ENCODE assay signal across 8 cellular contexts in genomic region chr6:108565091-108565766, GRCh38. TPM values are rescaled to one million over a fixed set of nuclear protein-coding genes. Genes with fewer than 3 reads are reported as not detected.
DNase-seq lines count a peak whose midpoint lies in the region; ATAC-seq and TF ChIP-seq lines count a peak whose summit lies in the region.

No MANE protein-coding gene starts in this region.

- H3K4me3 ChIP-seq in CD4-positive, alpha-beta memory T cell (ENCODE audit: low read length in 2 of 2), result no peak overlapping the region
- peak overlapping the region; percentile 86 to 97 for H3K4me3 ChIP-seq in tibial artery
- no peak overlapping the region for H3K4me3 ChIP-seq in WERI-Rb-1 (ENCODE audit: low read depth, low read length)

- H3K27ac ChIP-seq in CD4-positive, alpha-beta memory T cell (ENCODE audit: low read depth, low read length), result peak overlapping the region; percentile 35
- H3K27ac ChIP-seq in tibial artery (peak overlapping the region; percentile 97 to 99), WERI-Rb-1 (no peak overlapping the region)

- CTCF ChIA-PET in CD4-positive, alpha-beta memory T cell (lab: Charles Lee; ENCODE audit: partially characterized antibody), result interaction anchor here (1.7 to 2.1 kb wide), 2 partner anchors 507 to 508 kb away, joined by 4 to 8 read pairs; no protein-coding TSS in a partner anchor

- peak overlapping the region; percentile 79 to 90 (median 82) for H3K27ac Mint-ChIP-seq in CD4-positive, alpha-beta memory T cell
- H3K27ac Mint-ChIP-seq in T-helper 2 cell treated with Interferon-gamma antibody and Interleukin-4, amounts not matched to agents 5 μg/mL and 100 μg/mL, for 36 hours, result peak overlapping the region; percentile 43

- peaks cover 63% of the 10 kb centered on the region for H3K4me1 ChIP-seq in CD4-positive, alpha-beta memory T cell (ENCODE audit: insufficient read depth, low read length)
- peaks cover 0 to 69% (median 42%) of the 10 kb centered on the region in 4 donors for H3K4me1 ChIP-seq in tibial artery

- H3K27me3 Mint-ChIP-seq in CD4-positive, alpha-beta memory T cell, result no peaks in the 10 kb centered on the region
- peaks cover 28% of the 10 kb centered on the region for H3K27me3 Mint-ChIP-seq in T-helper 2 cell treated with Interferon-gamma antibody and Interleukin-4, amounts not matched to agents 5 μg/mL and 100 μg/mL, for 36 hours (ENCODE audit: low read depth)

- H3K27me3 ChIP-seq in CD4-positive, alpha-beta memory T cell (ENCODE audit: insufficient read depth, low read length), result no peaks in the 10 kb centered on the region
- H3K27me3 ChIP-seq in tibial artery (no peaks in the 10 kb centered on the region), WERI-Rb-1 (ENCODE audit: insufficient read depth, low read depth, severe bottlenecking) (peaks cover 10% of the 10 kb centered on the region)

- no peaks in the 10 kb centered on the region for H3K9me3 ChIP-seq in CD4-positive, alpha-beta memory T cell (ENCODE audit: control insufficient read depth in 1 of 2, low read length in 2 of 2)
- H3K9me3 ChIP-seq in tibial artery (no peaks in the 10 kb centered on the region), WERI-Rb-1 (ENCODE audit: severe bottlenecking) (no peaks in the 10 kb centered on the region)

- POLR2A ChIA-PET in CD4-positive, alpha-beta memory T cell (lab: Charles Lee; ENCODE audit: partially characterized antibody), result interaction anchor here (0.8 to 3.3 kb wide), 4 partner anchors 10 to 530 kb away, joined by 3 to 17 read pairs (median 4); partner anchors contain the start of genes CEP57L1 and SESN1

- peaks cover 14% of the 10 kb centered on the region for H3K36me3 ChIP-seq in CD4-positive, alpha-beta memory T cell (ENCODE audit: insufficient read depth, low read length)
- H3K36me3 ChIP-seq in tibial artery, result peaks cover 27 to 49% (median 40%) of the 10 kb centered on the region in 3 donors
- peaks cover 10% of the 10 kb centered on the region for H3K36me3 ChIP-seq in WERI-Rb-1

- H3K4me3 Mint-ChIP-seq in CD4-positive, alpha-beta memory T cell, result peak overlapping the region; percentile 34 to 81 (median 66)
- H3K4me3 Mint-ChIP-seq in T-helper 2 cell treated with Interferon-gamma antibody and Interleukin-4, amounts not matched to agents 5 μg/mL and 100 μg/mL, for 36 hours, result peak overlapping the region; percentile 70

- ATAC-seq in GM19395 (IDR thresholded peaks at IDR 0.05; ENCODE audit: unreplicated experiment) (peak; percentile 84), HG03378 (IDR thresholded peaks at IDR 0.05; ENCODE audit: unreplicated experiment) (peak; percentile 87)

- DNase-seq in CD4-positive, alpha-beta memory T cell, result peak; percentile 48 to 73 (median 67)
- DNase-seq in T-helper 2 cell treated with Interferon-gamma antibody and Interleukin-4, amounts not matched to agents 5 μg/mL and 100 μg/mL, for 36 hours (ENCODE audit: low spot score), result peak; percentile 12
- peak; percentile 59 for DNase-seq in germinal center (ENCODE audit: low spot score)
- DNase-seq in tibial artery, result no peak
- DNase-seq in WERI-Rb-1, result no peak
- no peak for DNase-seq in NCI-H774 (lab: John Stamatoyannopoulos, UW)

- peaks cover 56 to 74% (median 65%) of the 10 kb centered on the region in 4 donors for H3K4me1 Mint-ChIP-seq in CD4-positive, alpha-beta memory T cell
- H3K4me1 Mint-ChIP-seq in T-helper 2 cell treated with Interferon-gamma antibody and Interleukin-4, amounts not matched to agents 5 μg/mL and 100 μg/mL, for 36 hours (ENCODE audit: low read depth), result peaks cover 43% of the 10 kb centered on the region

- intact Hi-C loops in CD4-positive, alpha-beta memory T cell (cut with micrococcal nuclease), result loop anchor here (1.0 to 2.0 kb wide), 2 partner anchors 16 to 27 kb away; no protein-coding TSS in a partner anchor
- intact Hi-C loops in tibial artery (cut with DNase I; ENCODE audit: low total_unique reads), result loop anchor here (10.0 kb wide), 1 partner anchor 130 kb away; no protein-coding TSS in a partner anchor

- TF ChIP-seq CTCF in tibial artery (IDR thresholded peaks at IDR 0.05) (no peak), WERI-Rb-1 (IDR thresholded peaks at IDR 0.05; ENCODE audit: low read depth, low read length) (no peak)

- no peaks in the 10 kb centered on the region for H3K9me3 Mint-ChIP-seq in CD4-positive, alpha-beta memory T cell
- H3K9me3 Mint-ChIP-seq in T-helper 2 cell treated with Interferon-gamma antibody and Interleukin-4, amounts not matched to agents 5 μg/mL and 100 μg/mL, for 36 hours, result no peaks in the 10 kb centered on the region

- H3K36me3 Mint-ChIP-seq in CD4-positive, alpha-beta memory T cell, result peaks cover 25 to 29% of the 10 kb centered on the region in 2 donors
- H3K36me3 Mint-ChIP-seq in T-helper 2 cell treated with Interferon-gamma antibody and Interleukin-4, amounts not matched to agents 5 μg/mL and 100 μg/mL, for 36 hours (ENCODE audit: low read depth), result peaks cover 32% of the 10 kb centered on the region

RNA-seq across cellular contexts. Expression of gene FOXO3, which starts 4.5 kb away (rescaled TPM):
- 10 to 100 TPM; 26.4 to 27.0 TPM for total RNA-seq in CD4-positive, alpha-beta memory T cell
- polyA plus RNA-seq in CD4-positive, alpha-beta memory T cell, result 10 to 100 TPM; 18.3 to 23.7 TPM

Comparison
In these comparisons a context has a peak if more than half of its experiments do, and no peak if none do; other contexts are left out.
1. DNase-seq: peak in CD4-positive, alpha-beta memory T cell (5 of 5), T-helper 2 cell treated with Interferon-gamma antibody and Interleukin-4, amounts not matched to agents 5 μg/mL and 100 μg/mL, for 36 hours (single experiment) and germinal center (single experiment); none in tibial artery (0 of 2), WERI-Rb-1 (single experiment) and NCI-H774 (single experiment).
2. H3K4me3 ChIP-seq: peak in tibial artery (2 of 2); none in CD4-positive, alpha-beta memory T cell (0 of 2) and WERI-Rb-1 (single experiment).